16 cellular contexts compared by ENCODE assay signal in genomic region chrX:9676738-9677097, GRCh38.
DNase-seq lines count a peak whose midpoint lies in the region; ATAC-seq, FAIRE-seq and TF ChIP-seq lines count a peak whose summit lies in the region.
"Had no signal": no experiment of that assay in that cellular context is flagged by ENCODE, and none has a peak within 500 bp of the region (broad histone marks: within the 10 kb centered on the region; RNA-seq: fewer than 3 reads in every experiment).

No MANE protein-coding gene starts in this region.

- CTCF ChIA-PET in CD4-positive, alpha-beta T cell (lab: Charles Lee) = no interaction called here

- H3K36me3 ChIP-seq in breast epithelium = no peaks in the 10 kb centered on the region
- H3K36me3 ChIP-seq in kidney (ENCODE audit: control insufficient read depth in 1 of 2, insufficient read depth in 2 of 2, low read length in 2 of 2) = no peaks in the 10 kb centered on the region
- H3K36me3 ChIP-seq: right atrium auricular region had no signal

- no peak for TF ChIP-seq CTCF in CD4-positive, alpha-beta T cell (IDR thresholded peaks at IDR 0.05)
- no peak for TF ChIP-seq CTCF in foreskin keratinocyte (conservative IDR thresholded peaks at IDR 0.05)
- no peak for TF ChIP-seq CTCF in breast epithelium (IDR thresholded peaks at IDR 0.05)
- no peak for TF ChIP-seq CTCF in glutamatergic neuron (IDR thresholded peaks at IDR 0.05; ENCODE audit: partially characterized antibody, unreplicated experiment)
- no peak for TF ChIP-seq CTCF in kidney (IDR thresholded peaks at IDR 0.05; ENCODE audit: borderline replicate concordance, extremely low read depth, insufficient read depth)

- FAIRE-seq in kidney (lab: Jason Lieb, UNC) = no peak

- peaks cover 51% of the 10 kb centered on the region for H3K36me3 Mint-ChIP-seq in CD4-positive, alpha-beta T cell (ENCODE audit: low read depth)
- peaks cover 67% of the 10 kb centered on the region for H3K36me3 Mint-ChIP-seq in T-helper 2 cell treated with Interferon-gamma antibody and Interleukin-4, amounts not matched to agents 5 μg/mL and 100 μg/mL, for 36 hours (ENCODE audit: low read depth)
- no peaks in the 10 kb centered on the region for H3K36me3 Mint-ChIP-seq in glutamatergic neuron (ENCODE audit: unreplicated experiment)

- no peak overlapping the region for H3K27ac ChIP-seq in CD4-positive, alpha-beta T cell (ENCODE audit: low read depth, low read length)
- H3K27ac ChIP-seq in foreskin keratinocyte (no peak overlapping the region), breast epithelium (no peak overlapping the region), kidney (ENCODE audit: low read depth in 2 of 2, low read length in 2 of 2) (no peak overlapping the region)
- H3K27ac ChIP-seq: C4-2B, right atrium auricular region had no signal

- H3K9me3 ChIP-seq in CD4-positive, alpha-beta T cell (ENCODE audit: control insufficient read depth, low read length) = no peaks in the 10 kb centered on the region
- H3K9me3 ChIP-seq in breast epithelium = peaks cover 0 to 11% of the 10 kb centered on the region in 2 donors
- H3K9me3 ChIP-seq in kidney (ENCODE audit: control insufficient read depth in 1 of 2, low read length in 2 of 2) = no peaks in the 10 kb centered on the region
- H3K9me3 ChIP-seq: right atrium auricular region had no signal

- H3K4me1 ChIP-seq in foreskin keratinocyte (no peaks in the 10 kb centered on the region), breast epithelium (no peaks in the 10 kb centered on the region), kidney (ENCODE audit: control insufficient read depth in 1 of 2, insufficient read depth in 1 of 2, low read depth in 1 of 2, low read length in 2 of 2) (peaks cover 2 to 4% of the 10 kb centered on the region in 2 donors)
- H3K4me1 ChIP-seq: right atrium auricular region had no signal

- H3K9me3 Mint-ChIP-seq in CD4-positive, alpha-beta T cell = no peaks in the 10 kb centered on the region
- peaks cover 31% of the 10 kb centered on the region for H3K9me3 Mint-ChIP-seq in T-helper 2 cell treated with Interferon-gamma antibody and Interleukin-4, amounts not matched to agents 5 μg/mL and 100 μg/mL, for 36 hours
- H3K9me3 Mint-ChIP-seq in glutamatergic neuron (ENCODE audit: unreplicated experiment) = no peaks in the 10 kb centered on the region
- H3K9me3 Mint-ChIP-seq: GM23338 had no signal

- no peaks in the 10 kb centered on the region for H3K27me3 ChIP-seq in CD4-positive, alpha-beta T cell (ENCODE audit: control insufficient read depth, insufficient read depth, low read length)
- no peaks in the 10 kb centered on the region for H3K27me3 ChIP-seq in foreskin keratinocyte
- no peaks in the 10 kb centered on the region for H3K27me3 ChIP-seq in breast epithelium
- H3K27me3 ChIP-seq: right atrium auricular region had no signal

- H3K9ac ChIP-seq in kidney (ENCODE audit: low read length in 2 of 2) = no peak overlapping the region

- intact Hi-C loops in CD4-positive, alpha-beta T cell (cut with DNase I, micrococcal nuclease) = no loop called here
- intact Hi-C loops in breast epithelium (cut with DNase I; ENCODE audit: low total_unique reads) (no loop called here), kidney (cut with DNase I) (no loop called here)

- H3K4me1 Mint-ChIP-seq in CD4-positive, alpha-beta T cell (ENCODE audit: low read depth) = peaks cover 22% of the 10 kb centered on the region
- peaks cover 19% of the 10 kb centered on the region for H3K4me1 Mint-ChIP-seq in T-helper 2 cell treated with Interferon-gamma antibody and Interleukin-4, amounts not matched to agents 5 μg/mL and 100 μg/mL, for 36 hours (ENCODE audit: low read depth)
- no peaks in the 10 kb centered on the region for H3K4me1 Mint-ChIP-seq in glutamatergic neuron (ENCODE audit: low read depth, unreplicated experiment)
- H3K4me1 Mint-ChIP-seq: nephron progenitor cell had no signal

- H3K27ac Mint-ChIP-seq in CD4-positive, alpha-beta T cell = peak overlapping the region; percentile 55
- H3K27ac Mint-ChIP-seq in T-helper 2 cell treated with Interferon-gamma antibody and Interleukin-4, amounts not matched to agents 5 μg/mL and 100 μg/mL, for 36 hours = peak overlapping the region; percentile 85
- no peak overlapping the region for H3K27ac Mint-ChIP-seq in glutamatergic neuron (ENCODE audit: unreplicated experiment)
- H3K27ac Mint-ChIP-seq: GM23338 had no signal

- H3K27me3 Mint-ChIP-seq in CD4-positive, alpha-beta T cell = no peaks in the 10 kb centered on the region
- no peaks in the 10 kb centered on the region for H3K27me3 Mint-ChIP-seq in T-helper 2 cell treated with Interferon-gamma antibody and Interleukin-4, amounts not matched to agents 5 μg/mL and 100 μg/mL, for 36 hours (ENCODE audit: low read depth)
- H3K27me3 Mint-ChIP-seq in glutamatergic neuron (ENCODE audit: unreplicated experiment) = no peaks in the 10 kb centered on the region

- H3K4me3 ChIP-seq in breast epithelium (no peak overlapping the region), kidney (ENCODE audit: low read length in 2 of 2) (no peak overlapping the region)
- H3K4me3 ChIP-seq: GM23338, right atrium auricular region had no signal

- no peak for ATAC-seq in CD4-positive, alpha-beta T cell (ENCODE audit: poor library complexity)
- peak; percentile 1 for ATAC-seq in GM18907 (IDR thresholded peaks at IDR 0.05; ENCODE audit: unreplicated experiment)
- ATAC-seq in foreskin keratinocyte = peak; percentile 11
- no peak for ATAC-seq in HG03469 (IDR thresholded peaks at IDR 0.05; ENCODE audit: unreplicated experiment)
- ATAC-seq: GM23338 had no signal

- no peak for TF ChIP-seq POLR2A in breast epithelium (IDR thresholded peaks at IDR 0.05)

- POLR2A ChIA-PET in CD4-positive, alpha-beta T cell (lab: Charles Lee) = no interaction called here

- H3K4me3 Mint-ChIP-seq in CD4-positive, alpha-beta T cell = peak overlapping the region; percentile 15
- H3K4me3 Mint-ChIP-seq in T-helper 2 cell treated with Interferon-gamma antibody and Interleukin-4, amounts not matched to agents 5 μg/mL and 100 μg/mL, for 36 hours = no peak overlapping the region
- no peak overlapping the region for H3K4me3 Mint-ChIP-seq in glutamatergic neuron (ENCODE audit: unreplicated experiment)
- H3K4me3 Mint-ChIP-seq: GM23338, nephron progenitor cell had no signal

- no peak for DNase-seq in CD4-positive, alpha-beta T cell
- no peak for DNase-seq in T-helper 2 cell treated with Interferon-gamma antibody and Interleukin-4, amounts not matched to agents 5 μg/mL and 100 μg/mL, for 36 hours (ENCODE audit: low spot score)
- peak in 1 of 2 donors; percentile 7 for DNase-seq in foreskin keratinocyte
- DNase-seq in breast epithelium (ENCODE audit: low spot score in 2 of 2) = no peak
- no peak for DNase-seq in glutamatergic neuron
- no peak for DNase-seq in kidney
- DNase-seq: amniotic stem cell, KG1, NCI-H1694 treated with DMSO at 0.1 percent for 48 hours, NCI-H774, nephron progenitor cell had no signal

Comparison
In these comparisons a context has a peak if more than half of its experiments do, and no peak if none do; other contexts are left out.
1. ATAC-seq: peak in GM18907 (single experiment) and foreskin keratinocyte (single experiment); none in CD4-positive, alpha-beta T cell (single experiment) and HG03469 (single experiment).